Comparison of ENCODE assay signal across 27 cellular contexts in genomic region chr1:165296205-165296604, GRCh38.
"Had no signal": no experiment of that assay in that cellular context is flagged by ENCODE, and none has a peak within 500 bp of the region (broad histone marks: within the 10 kb centered on the region; RNA-seq: fewer than 3 reads in every experiment).

No MANE protein-coding gene starts in this region.

- H3K36me3 Mint-ChIP-seq: mesothelial cell of epicardium, naive B cell, natural killer cell had no signal

- H3K4me3 ChIP-seq: left lung, lung, pancreas, prostate gland, skin epidermis, tibial nerve, upper lobe of left lung, vagina had no signal

- H3K36me3 ChIP-seq: left lung, pancreas, prostate gland, tibial nerve, upper lobe of left lung, vagina had no signal

- H3K27ac ChIP-seq: left lung, pancreas, prostate gland, skin epidermis, tibial nerve, upper lobe of left lung, vagina had no signal

- H3K4me1 Mint-ChIP-seq: naive B cell; natural killer cell; stimulated activated naive CD8-positive, alpha-beta T cell treated with anti-CD3 and anti-CD28 coated beads, Interleukin-15, amount 100 ng/mL, for 72 hours had no signal

- DNase-seq: hippocampal formation; kidney; left colon; left lung; naive B cell; natural killer cell; nephron progenitor cell; nucleus accumbens; pancreas; posterior cingulate gyrus; retina; right cardiac atrium; stimulated activated CD4-positive, alpha-beta T cell treated with anti-CD3 and anti-CD28 coated beads, Interleukin-12 subunit alpha, Interleukin-12 subunit beta, amount 100 ng/mL, for 4 hours; stimulated activated CD4-positive, alpha-beta T cell treated with anti-CD3 and anti-CD28 coated beads, Interleukin-15, amount 100 ng/mL, for 24 hours; stimulated activated CD4-positive, alpha-beta T cell treated with anti-CD3 and anti-CD28 coated beads, Interleukin-2, amount 100 ng/mL, for 24 hours; stimulated activated CD4-positive, alpha-beta T cell treated with anti-CD3 and anti-CD28 coated beads, Interleukin-4, amount 100 ng/mL, for 1 hour; stimulated activated naive CD4-positive, alpha-beta T cell treated with Interleukin-2 at 50 U/mL for 16 hours; stimulated activated naive CD8-positive, alpha-beta T cell treated with anti-CD3 and anti-CD28 coated beads, Interleukin-15, amount 100 ng/mL, for 72 hours; substantia nigra; upper lobe of left lung had no signal

- H3K4me1 ChIP-seq: left lung, pancreas, prostate gland, tibial nerve, upper lobe of left lung, vagina had no signal

- H3K27me3 ChIP-seq: pancreas, tibial nerve, upper lobe of left lung, vagina had no signal

- H3K27ac Mint-ChIP-seq: mesothelial cell of epicardium; naive B cell; natural killer cell; nephron progenitor cell; stimulated activated naive CD8-positive, alpha-beta T cell treated with anti-CD3 and anti-CD28 coated beads, Interleukin-15, amount 100 ng/mL, for 72 hours had no signal

- ATAC-seq: left colon; left lung; pancreas; right cardiac atrium; sciatic nerve; stimulated activated naive CD8-positive, alpha-beta T cell treated with anti-CD3 and anti-CD28 coated beads, Interleukin-15, amount 100 ng/mL, for 72 hours had no signal

- H3K4me3 Mint-ChIP-seq: mesothelial cell of epicardium; naive B cell; natural killer cell; nephron progenitor cell; stimulated activated naive CD8-positive, alpha-beta T cell treated with anti-CD3 and anti-CD28 coated beads, Interleukin-15, amount 100 ng/mL, for 72 hours had no signal

- H3K9me3 Mint-ChIP-seq: mesothelial cell of epicardium; natural killer cell; stimulated activated naive CD8-positive, alpha-beta T cell treated with anti-CD3 and anti-CD28 coated beads, Interleukin-15, amount 100 ng/mL, for 72 hours had no signal

- H3K9me3 ChIP-seq: left lung, pancreas, prostate gland, tibial nerve, upper lobe of left lung, vagina had no signal
